Comparison of ENCODE assay signal across 10 cellular contexts in the genomic region with DNA sequence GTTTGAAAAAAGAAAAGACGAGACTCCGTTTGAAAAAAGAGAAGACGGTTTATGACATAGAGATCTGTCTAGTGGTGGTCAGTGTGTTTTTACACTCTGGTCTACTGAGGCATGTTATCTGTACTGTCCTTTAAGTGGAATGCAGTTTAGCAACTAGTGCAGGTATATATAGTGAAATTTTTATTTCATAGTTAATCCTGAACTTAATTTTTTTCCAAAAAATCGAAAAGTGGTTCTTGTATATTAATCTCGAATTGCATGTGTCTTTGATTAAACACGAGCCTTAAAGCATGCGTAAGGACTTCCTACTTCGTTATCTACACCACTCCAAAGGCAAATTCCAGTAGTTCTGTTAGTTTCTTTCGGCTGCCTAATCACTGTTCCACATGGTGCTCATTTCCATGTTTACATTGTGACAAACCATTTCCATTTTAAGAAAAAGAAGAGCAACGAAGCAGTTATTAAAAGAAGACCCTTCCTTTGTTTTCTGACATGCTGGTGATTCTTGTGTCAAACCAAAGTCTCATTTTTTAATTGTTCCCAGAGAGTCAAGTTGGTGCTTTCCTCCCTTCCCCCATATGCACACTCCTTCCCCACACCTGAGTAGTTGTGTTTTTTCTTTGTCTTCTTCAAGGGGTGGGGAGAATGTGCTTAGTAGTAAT. TPM values are rescaled to one million over a fixed set of nuclear protein-coding genes. Genes with fewer than 3 reads are reported as not detected.
A peak's percentile ranks its signal among the peaks of the same experiment; 100 is the strongest.
DNase-seq lines count a peak whose midpoint lies in the region; ATAC-seq and TF ChIP-seq lines count a peak whose summit lies in the region.
"Had no signal": no experiment of that assay in that cellular context is flagged by ENCODE, and none has a peak within 500 bp of the region (broad histone marks: within the 10 kb centered on the region; RNA-seq: fewer than 3 reads in every experiment).

No MANE protein-coding gene starts in this region.

- no peak for TF ChIP-seq CTCF in foreskin fibroblast (IDR thresholded peaks at IDR 0.05; ENCODE audit: low read depth, low read length)
- no peak for TF ChIP-seq CTCF in stomach (IDR thresholded peaks at IDR 0.05)

- H3K27ac ChIP-seq in stomach = peak overlapping the region; percentile 72 to 98 (median 97)
- H3K27ac ChIP-seq: BLaER1, HL-60 had no signal

- no peak for ATAC-seq in activated T-cell treated with anti-CD3 and anti-CD28 coated beads, Interleukin-2, amount 50 U/mL, for 4 hours
- ATAC-seq in HG02970 (IDR thresholded peaks at IDR 0.05; ENCODE audit: low FRiP score, unreplicated experiment) (no peak), GM21529 (IDR thresholded peaks at IDR 0.05; ENCODE audit: unreplicated experiment) (no peak)

- peak overlapping the region; percentile 65 to 66 for H3K4me3 ChIP-seq in foreskin fibroblast (ENCODE audit: low read depth in 1 of 2, low read length in 2 of 2)
- H3K4me3 ChIP-seq in stomach = peak overlapping the region in 2 of 4 donors; percentile 62 to 78
- H3K4me3 ChIP-seq: BLaER1 had no signal

- no peaks in the 10 kb centered on the region for H3K9me3 Mint-ChIP-seq in activated T-cell treated with anti-CD3 and anti-CD28 coated beads, Interleukin-2, amount 50 U/mL, for 4 hours
- no peaks in the 10 kb centered on the region for H3K9me3 Mint-ChIP-seq in activated CD4-positive, alpha-beta memory T cell treated with anti-CD3 and anti-CD28 coated beads, Interleukin-2, amount 10 ng/mL, durations not matched to agents 7 days and 5 days

- peaks cover 10 to 57% (median 31%) of the 10 kb centered on the region in 4 donors for H3K4me1 ChIP-seq in stomach

- CTCF ChIA-PET in activated CD4-positive, alpha-beta memory T cell treated with anti-CD3 and anti-CD28 coated beads, Interleukin-2, amount 10 ng/mL, durations not matched to agents 7 days and 5 days (lab: Charles Lee) = interaction anchor here (0.7 kb wide), 2 partner anchors 510 to 805 kb away, joined by 3 read pairs; no protein-coding TSS in a partner anchor

- H3K4me1 Mint-ChIP-seq in activated T-cell treated with anti-CD3 and anti-CD28 coated beads, Interleukin-2, amount 50 U/mL, for 4 hours (ENCODE audit: low read depth) = peaks cover 51% of the 10 kb centered on the region
- peaks cover 30% of the 10 kb centered on the region for H3K4me1 Mint-ChIP-seq in activated CD4-positive, alpha-beta memory T cell treated with anti-CD3 and anti-CD28 coated beads, Interleukin-2, amount 10 ng/mL, durations not matched to agents 7 days and 5 days

- peaks cover 10% of the 10 kb centered on the region for H3K36me3 Mint-ChIP-seq in activated T-cell treated with anti-CD3 and anti-CD28 coated beads, Interleukin-2, amount 50 U/mL, for 4 hours (ENCODE audit: insufficient read depth)
- peaks cover 35% of the 10 kb centered on the region for H3K36me3 Mint-ChIP-seq in activated CD4-positive, alpha-beta memory T cell treated with anti-CD3 and anti-CD28 coated beads, Interleukin-2, amount 10 ng/mL, durations not matched to agents 7 days and 5 days (ENCODE audit: low read depth)

- no peaks in the 10 kb centered on the region for H3K36me3 ChIP-seq in stomach
- H3K36me3 ChIP-seq: BLaER1 had no signal

- peak overlapping the region; percentile 92 for H3K4me3 Mint-ChIP-seq in activated T-cell treated with anti-CD3 and anti-CD28 coated beads, Interleukin-2, amount 50 U/mL, for 4 hours
- H3K4me3 Mint-ChIP-seq in activated CD4-positive, alpha-beta memory T cell treated with anti-CD3 and anti-CD28 coated beads, Interleukin-2, amount 10 ng/mL, durations not matched to agents 7 days and 5 days = peak overlapping the region; percentile 86

- no peak for TF ChIP-seq EP300 in stomach (IDR thresholded peaks at IDR 0.05)

- DNase-seq in activated T-cell treated with anti-CD3 and anti-CD28 coated beads, Interleukin-2, amount 50 U/mL, for 4 hours = no peak
- DNase-seq in activated T-cell treated with anti-CD3 and anti-CD28 coated beads, Interleukin-2, amount 50 U/mL, for 1 hour = no peak
- DNase-seq in activated CD4-positive, alpha-beta memory T cell treated with anti-CD3 and anti-CD28 coated beads, Interleukin-2, amount 10 ng/mL, durations not matched to agents 7 days and 5 days = no peak
- DNase-seq in foreskin fibroblast (peak in 1 of 2 donors; percentile 66), stomach (no peak), 8988T (no peak)

- peaks cover 3% of the 10 kb centered on the region for H3K27me3 Mint-ChIP-seq in activated T-cell treated with anti-CD3 and anti-CD28 coated beads, Interleukin-2, amount 50 U/mL, for 4 hours (ENCODE audit: low read depth)
- peaks cover 17% of the 10 kb centered on the region for H3K27me3 Mint-ChIP-seq in activated CD4-positive, alpha-beta memory T cell treated with anti-CD3 and anti-CD28 coated beads, Interleukin-2, amount 10 ng/mL, durations not matched to agents 7 days and 5 days

- TF ChIP-seq POLR2A in stomach (IDR thresholded peaks at IDR 0.05) = no peak

- intact Hi-C loops in stomach (cut with DNase I; ENCODE audit: low total_unique reads) = no loop called here

- POLR2A ChIA-PET in activated CD4-positive, alpha-beta memory T cell treated with anti-CD3 and anti-CD28 coated beads, Interleukin-2, amount 10 ng/mL, durations not matched to agents 7 days and 5 days (lab: Charles Lee) = no interaction called here

- 38 to 56% (median 38%) methylated on average over 10 of the region's 10 CpGs for WGBS in stomach, 5 donors

- no peak overlapping the region for H3K27ac Mint-ChIP-seq in activated CD4-positive, alpha-beta memory T cell treated with anti-CD3 and anti-CD28 coated beads, Interleukin-2, amount 10 ng/mL, durations not matched to agents 7 days and 5 days

- no peaks in the 10 kb centered on the region for H3K9me3 ChIP-seq in stomach

- H3K27me3 ChIP-seq in stomach = no peaks in the 10 kb centered on the region

RNA-seq across cellular contexts. Expression of a gene that starts 2.3 kb away (rescaled TPM):
- total RNA-seq in activated T-cell treated with anti-CD3 and anti-CD28 coated beads, Interleukin-2, amount 50 U/mL, for 4 hours = 10 to 100 TPM; 39.0 to 52.5 (median 42.8) TPM
- total RNA-seq in activated CD4-positive, alpha-beta memory T cell treated with anti-CD3 and anti-CD28 coated beads, Interleukin-2, amount 10 ng/mL, durations not matched to agents 7 days and 5 days = 10 to 100 TPM; 39.8 to 40.1 TPM
- total RNA-seq in stomach = 10 to 100 TPM; 22.9 to 55.3 (median 37.9) TPM
- polyA plus RNA-seq in stomach = 10 to 100 TPM; 21.4 to 58.7 (median 39.4) TPM
